In the genomic region with DNA sequence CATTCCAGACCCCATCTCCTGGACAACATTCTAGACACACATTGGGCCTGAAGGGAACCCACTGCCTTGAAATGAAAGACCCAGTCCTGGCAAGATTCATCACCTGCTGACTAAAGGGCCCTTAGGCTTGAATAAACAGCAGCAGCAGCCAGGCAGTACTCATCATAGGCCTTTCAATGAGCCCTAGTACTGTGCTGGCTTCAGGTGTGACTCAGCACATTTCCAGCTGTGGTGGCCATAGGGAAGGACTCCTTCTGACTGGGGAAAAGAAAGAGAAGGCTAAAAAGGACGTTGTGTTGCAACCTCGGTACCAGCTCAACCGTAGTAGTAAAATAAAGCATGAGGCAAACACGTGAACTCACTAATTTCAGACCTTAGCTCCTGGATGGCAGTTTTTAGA, we compare ENCODE assay signal across 3 cellular contexts.
A peak's percentile ranks its signal among the peaks of the same experiment; 100 is the strongest.
TF ChIP-seq lines count a peak whose summit lies in the region.

No MANE protein-coding gene starts in this region.

TF ChIP-seq in IMR-90, 13 proteins besides CTCF, POLR2A, EP300 and RAD21:
- TF ChIP-seq RFX5 (IDR thresholded peaks at IDR 0.05; ENCODE audit: low read depth, low read length) (no peak), FOS (IDR thresholded peaks at IDR 0.05; ENCODE audit: low read depth, low read length) (no peak), NFE2L2 (IDR thresholded peaks at IDR 0.05; ENCODE audit: low read depth, low read length) (peak; percentile 73), CHD1 (IDR thresholded peaks at IDR 0.05; ENCODE audit: low read depth, low read length) (no peak), MAFK (IDR thresholded peaks at IDR 0.05; ENCODE audit: low read depth, low read length) (no peak), BHLHE40 (IDR thresholded peaks at IDR 0.05; ENCODE audit: low read depth, low read length) (no peak)
- TF ChIP-seq, protein P1, sequence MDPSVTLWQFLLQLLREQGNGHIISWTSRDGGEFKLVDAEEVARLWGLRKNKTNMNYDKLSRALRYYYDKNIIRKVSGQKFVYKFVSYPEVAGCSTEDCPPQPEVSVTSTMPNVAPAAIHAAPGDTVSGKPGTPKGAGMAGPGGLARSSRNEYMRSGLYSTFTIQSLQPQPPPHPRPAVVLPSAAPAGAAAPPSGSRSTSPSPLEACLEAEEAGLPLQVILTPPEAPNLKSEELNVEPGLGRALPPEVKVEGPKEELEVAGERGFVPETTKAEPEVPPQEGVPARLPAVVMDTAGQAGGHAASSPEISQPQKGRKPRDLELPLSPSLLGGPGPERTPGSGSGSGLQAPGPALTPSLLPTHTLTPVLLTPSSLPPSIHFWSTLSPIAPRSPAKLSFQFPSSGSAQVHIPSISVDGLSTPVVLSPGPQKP (IDR thresholded peaks at IDR 0.05; ENCODE audit: borderline replicate concordance, low read depth, low read length), result no peak
- TF ChIP-seq, protein P2, sequence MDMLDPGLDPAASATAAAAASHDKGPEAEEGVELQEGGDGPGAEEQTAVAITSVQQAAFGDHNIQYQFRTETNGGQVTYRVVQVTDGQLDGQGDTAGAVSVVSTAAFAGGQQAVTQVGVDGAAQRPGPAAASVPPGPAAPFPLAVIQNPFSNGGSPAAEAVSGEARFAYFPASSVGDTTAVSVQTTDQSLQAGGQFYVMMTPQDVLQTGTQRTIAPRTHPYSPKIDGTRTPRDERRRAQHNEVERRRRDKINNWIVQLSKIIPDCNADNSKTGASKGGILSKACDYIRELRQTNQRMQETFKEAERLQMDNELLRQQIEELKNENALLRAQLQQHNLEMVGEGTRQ (IDR thresholded peaks at IDR 0.05; ENCODE audit: low read depth, low read length), result no peak

TF ChIP-seq in H1, 55 proteins besides CTCF, POLR2A, EP300 and RAD21:
- TF ChIP-seq BACH1 (IDR thresholded peaks at IDR 0.05; ENCODE audit: low read length) (0 out of 2 replicates have a peak, but pooled peaks have one; percentile 58), TAF1 (IDR thresholded peaks at IDR 0.05; ENCODE audit: low read depth, low read length) (no peak), TBP (IDR thresholded peaks at IDR 0.05; ENCODE audit: low read depth, low read length) (no peak), CHD1 (IDR thresholded peaks at IDR 0.05; ENCODE audit: low read depth, low read length) (no peak), CEBPB (IDR thresholded peaks at IDR 0.05; ENCODE audit: low read depth, low read length) (no peak), YY1 (IDR thresholded peaks at IDR 0.05; ENCODE audit: low read depth, low read length) (no peak)

TF ChIP-seq in SK-N-SH treated with all-trans-retinoic acid at 6 μM for 48 hours, 23 proteins besides CTCF, POLR2A, EP300 and RAD21:
- no peak for TF ChIP-seq GLIS3 (CRISPR knock-in tag; IDR thresholded peaks at IDR 0.05)
- TF ChIP-seq, protein P3, sequence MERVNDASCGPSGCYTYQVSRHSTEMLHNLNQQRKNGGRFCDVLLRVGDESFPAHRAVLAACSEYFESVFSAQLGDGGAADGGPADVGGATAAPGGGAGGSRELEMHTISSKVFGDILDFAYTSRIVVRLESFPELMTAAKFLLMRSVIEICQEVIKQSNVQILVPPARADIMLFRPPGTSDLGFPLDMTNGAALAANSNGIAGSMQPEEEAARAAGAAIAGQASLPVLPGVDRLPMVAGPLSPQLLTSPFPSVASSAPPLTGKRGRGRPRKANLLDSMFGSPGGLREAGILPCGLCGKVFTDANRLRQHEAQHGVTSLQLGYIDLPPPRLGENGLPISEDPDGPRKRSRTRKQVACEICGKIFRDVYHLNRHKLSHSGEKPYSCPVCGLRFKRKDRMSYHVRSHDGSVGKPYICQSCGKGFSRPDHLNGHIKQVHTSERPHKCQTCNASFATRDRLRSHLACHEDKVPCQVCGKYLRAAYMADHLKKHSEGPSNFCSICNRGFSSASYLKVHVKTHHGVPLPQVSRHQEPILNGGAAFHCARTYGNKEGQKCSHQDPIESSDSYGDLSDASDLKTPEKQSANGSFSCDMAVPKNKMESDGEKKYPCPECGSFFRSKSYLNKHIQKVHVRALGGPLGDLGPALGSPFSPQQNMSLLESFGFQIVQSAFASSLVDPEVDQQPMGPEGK (CRISPR knock-in tag; IDR thresholded peaks at IDR 0.05; ENCODE audit: borderline replicate concordance), result no peak
- TF ChIP-seq, protein P4, sequence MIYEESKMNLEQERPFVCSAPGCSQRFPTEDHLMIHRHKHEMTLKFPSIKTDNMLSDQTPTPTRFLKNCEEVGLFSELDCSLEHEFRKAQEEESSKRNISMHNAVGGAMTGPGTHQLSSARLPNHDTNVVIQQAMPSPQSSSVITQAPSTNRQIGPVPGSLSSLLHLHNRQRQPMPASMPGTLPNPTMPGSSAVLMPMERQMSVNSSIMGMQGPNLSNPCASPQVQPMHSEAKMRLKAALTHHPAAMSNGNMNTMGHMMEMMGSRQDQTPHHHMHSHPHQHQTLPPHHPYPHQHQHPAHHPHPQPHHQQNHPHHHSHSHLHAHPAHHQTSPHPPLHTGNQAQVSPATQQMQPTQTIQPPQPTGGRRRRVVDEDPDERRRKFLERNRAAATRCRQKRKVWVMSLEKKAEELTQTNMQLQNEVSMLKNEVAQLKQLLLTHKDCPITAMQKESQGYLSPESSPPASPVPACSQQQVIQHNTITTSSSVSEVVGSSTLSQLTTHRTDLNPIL (CRISPR knock-in tag; IDR thresholded peaks at IDR 0.05; ENCODE audit: low read depth), result no peak
- TF ChIP-seq, protein P5, sequence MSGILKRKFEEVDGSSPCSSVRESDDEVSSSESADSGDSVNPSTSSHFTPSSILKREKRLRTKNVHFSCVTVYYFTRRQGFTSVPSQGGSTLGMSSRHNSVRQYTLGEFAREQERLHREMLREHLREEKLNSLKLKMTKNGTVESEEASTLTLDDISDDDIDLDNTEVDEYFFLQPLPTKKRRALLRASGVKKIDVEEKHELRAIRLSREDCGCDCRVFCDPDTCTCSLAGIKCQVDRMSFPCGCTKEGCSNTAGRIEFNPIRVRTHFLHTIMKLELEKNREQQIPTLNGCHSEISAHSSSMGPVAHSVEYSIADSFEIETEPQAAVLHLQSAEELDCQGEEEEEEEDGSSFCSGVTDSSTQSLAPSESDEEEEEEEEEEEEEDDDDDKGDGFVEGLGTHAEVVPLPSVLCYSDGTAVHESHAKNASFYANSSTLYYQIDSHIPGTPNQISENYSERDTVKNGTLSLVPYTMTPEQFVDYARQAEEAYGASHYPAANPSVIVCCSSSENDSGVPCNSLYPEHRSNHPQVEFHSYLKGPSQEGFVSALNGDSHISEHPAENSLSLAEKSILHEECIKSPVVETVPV (CRISPR knock-in tag; IDR thresholded peaks at IDR 0.05), result no peak
- no peak for TF ChIP-seq ZFP3 (CRISPR knock-in tag; IDR thresholded peaks at IDR 0.05)
- TF ChIP-seq RARB (CRISPR knock-in tag; IDR thresholded peaks at IDR 0.05), result no peak
- no peak for TF ChIP-seq OSR1 (CRISPR knock-in tag; IDR thresholded peaks at IDR 0.05)
- no peak for TF ChIP-seq ZNF8 (CRISPR knock-in tag; IDR thresholded peaks at IDR 0.05)
- TF ChIP-seq ZFP30 (CRISPR knock-in tag; IDR thresholded peaks at IDR 0.05), result no peak
- TF ChIP-seq, protein P6, sequence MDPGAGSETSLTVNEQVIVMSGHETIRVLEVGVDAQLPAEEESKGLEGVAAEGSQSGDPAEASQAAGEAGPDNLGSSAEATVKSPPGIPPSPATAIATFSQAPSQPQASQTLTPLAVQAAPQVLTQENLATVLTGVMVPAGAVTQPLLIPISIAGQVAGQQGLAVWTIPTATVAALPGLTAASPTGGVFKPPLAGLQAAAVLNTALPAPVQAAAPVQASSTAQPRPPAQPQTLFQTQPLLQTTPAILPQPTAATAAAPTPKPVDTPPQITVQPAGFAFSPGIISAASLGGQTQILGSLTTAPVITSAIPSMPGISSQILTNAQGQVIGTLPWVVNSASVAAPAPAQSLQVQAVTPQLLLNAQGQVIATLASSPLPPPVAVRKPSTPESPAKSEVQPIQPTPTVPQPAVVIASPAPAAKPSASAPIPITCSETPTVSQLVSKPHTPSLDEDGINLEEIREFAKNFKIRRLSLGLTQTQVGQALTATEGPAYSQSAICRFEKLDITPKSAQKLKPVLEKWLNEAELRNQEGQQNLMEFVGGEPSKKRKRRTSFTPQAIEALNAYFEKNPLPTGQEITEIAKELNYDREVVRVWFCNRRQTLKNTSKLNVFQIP (CRISPR knock-in tag; IDR thresholded peaks at IDR 0.05; ENCODE audit: borderline replicate concordance, low read depth), result no peak
